ENCODE assay signal across 14 cellular contexts in genomic region chr1:47785561-47786271, GRCh38.
DNase-seq lines count a peak whose midpoint lies in the region; ATAC-seq, FAIRE-seq and TF ChIP-seq lines count a peak whose summit lies in the region.
"Had no signal": no experiment of that assay in that cellular context is flagged by ENCODE, and none has a peak within 500 bp of the region (broad histone marks: within the 10 kb centered on the region; RNA-seq: fewer than 3 reads in every experiment).

No MANE protein-coding gene starts in this region.

- peak; percentile 81 for TF ChIP-seq RAD21 in HepG2 (CRISPR knock-in tag; IDR thresholded peaks at IDR 0.05)

- no peaks in the 10 kb centered on the region for H3K4me1 Mint-ChIP-seq in natural killer cell treated with Interleukin-12 subunit alpha and Interleukin-12 subunit beta and Interleukin-15 and Interleukin-18, amount 100 ng/mL, for 72 hours (ENCODE audit: low read depth in 2 of 2)
- H3K4me1 Mint-ChIP-seq in natural killer cell (no peaks in the 10 kb centered on the region), endodermal cell (no peaks in the 10 kb centered on the region)
- no peaks in the 10 kb centered on the region for H3K4me1 Mint-ChIP-seq in stimulated activated effector memory CD8-positive, alpha-beta T cell treated with anti-CD3 and anti-CD28 coated beads, Interleukin-12 subunit alpha, Interleukin-12 subunit beta, amount 100 ng/mL, for 72 hours
- H3K4me1 Mint-ChIP-seq: activated naive CD8-positive, alpha-beta T cell treated with anti-CD3 and anti-CD28 coated beads for 36 hours; B cell; stimulated activated memory B cell treated with anti-CD40 and anti-IgM and Interleukin-4, amounts not matched to agents 10 μg/mL and 1 μg/mL and 100 μg/mL, for 72 hours had no signal

- in situ Hi-C loops in HepG2 (cut with HindIII; ENCODE audit: extremely low pct_ligation_motif_present, low pct_unique_long_range_greater_than_20kb) = no loop called here

- BruUV-seq in HepG2 (replicated peaks; lab: Mats Ljungman, UMichigan) = no TSS peak

- H3K9ac ChIP-seq in endodermal cell (ENCODE audit: extremely low read depth, low read length, poor library complexity, severe bottlenecking) (no peak overlapping the region), HepG2 (ENCODE audit: insufficient read depth, low read depth, low read length) (peak overlapping the region; percentile 19; the same call in 1 of the 2 replicates)

- H3K4me3 Mint-ChIP-seq in natural killer cell treated with Interleukin-12 subunit alpha and Interleukin-12 subunit beta and Interleukin-15 and Interleukin-18, amount 100 ng/mL, for 72 hours = no peak overlapping the region
- H3K4me3 Mint-ChIP-seq in natural killer cell (no peak overlapping the region), endodermal cell (no peak overlapping the region)
- H3K4me3 Mint-ChIP-seq in stimulated activated effector memory CD8-positive, alpha-beta T cell treated with anti-CD3 and anti-CD28 coated beads, Interleukin-12 subunit alpha, Interleukin-12 subunit beta, amount 100 ng/mL, for 72 hours = no peak overlapping the region
- H3K4me3 Mint-ChIP-seq: activated naive CD8-positive, alpha-beta T cell treated with anti-CD3 and anti-CD28 coated beads for 36 hours; B cell; stimulated activated memory B cell treated with anti-CD40 and anti-IgM and Interleukin-4, amounts not matched to agents 10 μg/mL and 1 μg/mL and 100 μg/mL, for 72 hours had no signal

- no peak for TF ChIP-seq EP300 in HepG2 (IDR thresholded peaks at IDR 0.05; ENCODE audit: low read depth in 2 of 2, low read length in 2 of 2)
- no peak for TF ChIP-seq EP300 in HepG2 (CRISPR knock-in tag; IDR thresholded peaks at IDR 0.05; ENCODE audit: borderline replicate concordance)

- H3K4me2 ChIP-seq in HepG2 (ENCODE audit: low read depth, low read length) = peak overlapping the region; percentile 53

- ATAC-seq in natural killer cell treated with Interleukin-12 subunit alpha and Interleukin-12 subunit beta and Interleukin-15 and Interleukin-18, amount 100 ng/mL, for 72 hours = peak; percentile 6 to 21
- no peak for ATAC-seq in natural killer cell
- ATAC-seq in HepG2 = peak; percentile 86
- no peak for ATAC-seq in stimulated activated effector memory CD8-positive, alpha-beta T cell treated with anti-CD3 and anti-CD28 coated beads, Interleukin-12 subunit alpha, Interleukin-12 subunit beta, amount 100 ng/mL, for 72 hours
- ATAC-seq in GM21528 (IDR thresholded peaks at IDR 0.05; ENCODE audit: low FRiP score, unreplicated experiment) = no peak
- ATAC-seq: stimulated activated memory B cell treated with anti-CD40 and anti-IgM and Interleukin-4, amounts not matched to agents 10 μg/mL and 1 μg/mL and 100 μg/mL, for 72 hours had no signal

- H3K4me1 ChIP-seq in endodermal cell (ENCODE audit: control insufficient read depth, insufficient read depth, low read length) (peaks cover 4% of the 10 kb centered on the region), HepG2 (ENCODE audit: insufficient read depth, low read length) (peaks cover 57% of the 10 kb centered on the region)

- TF ChIP-seq POLR2A in HepG2 (IDR thresholded peaks at IDR 0.05; ENCODE audit: insufficient read depth in 1 of 2, low read depth in 2 of 2, low read length in 2 of 2) = no peak

- H3K27ac Mint-ChIP-seq in natural killer cell treated with Interleukin-12 subunit alpha and Interleukin-12 subunit beta and Interleukin-15 and Interleukin-18, amount 100 ng/mL, for 72 hours = no peak overlapping the region
- H3K27ac Mint-ChIP-seq in natural killer cell = no peak overlapping the region
- H3K27ac Mint-ChIP-seq in endodermal cell = no peak overlapping the region
- no peak overlapping the region for H3K27ac Mint-ChIP-seq in stimulated activated effector memory CD8-positive, alpha-beta T cell treated with anti-CD3 and anti-CD28 coated beads, Interleukin-12 subunit alpha, Interleukin-12 subunit beta, amount 100 ng/mL, for 72 hours
- H3K27ac Mint-ChIP-seq: activated naive CD8-positive, alpha-beta T cell treated with anti-CD3 and anti-CD28 coated beads for 36 hours; B cell; stimulated activated memory B cell treated with anti-CD40 and anti-IgM and Interleukin-4, amounts not matched to agents 10 μg/mL and 1 μg/mL and 100 μg/mL, for 72 hours had no signal

- intact Hi-C loops in natural killer cell (cut with micrococcal nuclease) = no loop called here
- intact Hi-C loops in HepG2 (cut with micrococcal nuclease; ENCODE audit: unreplicated experiment) = loop anchor here (1.0 to 10.0 kb wide), 2 partner anchors 89 to 146 kb away; no protein-coding TSS in a partner anchor

- POLR2A ChIA-PET in HepG2 (lab: Yijun Ruan, JAX) = interaction anchor here (1.3 kb wide), 2 partner anchors 127 to 133 kb away, joined by 4 to 11 read pairs; no protein-coding TSS in a partner anchor

- H4K20me1 ChIP-seq in HepG2 (ENCODE audit: insufficient read depth, low read length) = no peaks in the 10 kb centered on the region

- WGBS in endodermal cell (ENCODE audit: insufficient coverage in 1 of 2, insufficient read length in 1 of 2), 2 experiments = 81 to 91% methylated on average over 7 to 10 of the region's 10 CpGs
- WGBS in HepG2 (ENCODE audit: low lambda C conversion rate) = 92% methylated on average over 3 of the region's 10 CpGs

- no peak for TF ChIP-seq CTCF in natural killer cell (IDR thresholded peaks at IDR 0.05)
- peak; percentile 75 for TF ChIP-seq CTCF in endodermal cell (conservative IDR thresholded peaks at IDR 0.05)
- TF ChIP-seq CTCF in HepG2 (CRISPR knock-in tag; IDR thresholded peaks at IDR 0.05) = peak; percentile 84

- no peaks in the 10 kb centered on the region for H3K79me2 ChIP-seq in HepG2 (ENCODE audit: insufficient read depth, low read length)

- H3K4me3 ChIP-seq in endodermal cell (ENCODE audit: low read length) (no peak overlapping the region), HepG2 (replicated peaks in 1 of 3; ENCODE audit: insufficient read depth in 1 of 3, low read depth in 2 of 3, low read length in 3 of 3) (peak overlapping the region in 1 of 3 experiments; percentile 30; a peak in 2 of 6 replicates)

- no peaks in the 10 kb centered on the region for H3K9me3 ChIP-seq in endodermal cell (ENCODE audit: control insufficient read depth, low read length)
- no peaks in the 10 kb centered on the region for H3K9me3 ChIP-seq in HepG2 (ENCODE audit: low read length)

- CTCF ChIA-PET in HepG2 (lab: Yijun Ruan, JAX; ENCODE audit: low intra/inter-chr PET ratio, low total read pairs) = interaction anchor here (1.9 kb wide), 1 partner anchor 145 kb away, joined by 20 read pairs; no protein-coding TSS in a partner anchor

- H3K27me3 Mint-ChIP-seq in natural killer cell treated with Interleukin-12 subunit alpha and Interleukin-12 subunit beta and Interleukin-15 and Interleukin-18, amount 100 ng/mL, for 72 hours = peaks cover 9 to 23% of the 10 kb centered on the region in 2 donors
- H3K27me3 Mint-ChIP-seq in natural killer cell (ENCODE audit: low read depth in 2 of 2) (peaks cover 0 to 12% of the 10 kb centered on the region in 2 donors), endodermal cell (ENCODE audit: insufficient read depth) (no peaks in the 10 kb centered on the region)
- H3K27me3 Mint-ChIP-seq: activated naive CD8-positive, alpha-beta T cell treated with anti-CD3 and anti-CD28 coated beads for 36 hours had no signal

- H2AFZ ChIP-seq in HepG2 (ENCODE audit: low read length) = no peak overlapping the region

- no peak for DNase-seq in natural killer cell treated with Interleukin-12 subunit alpha and Interleukin-12 subunit beta and Interleukin-15 and Interleukin-18, amount 100 ng/mL, for 72 hours (ENCODE audit: low spot score)
- no peak for DNase-seq in natural killer cell
- peak; percentile 81 for DNase-seq in endodermal cell
- peak; percentile 41 for DNase-seq in HepG2 (ENCODE audit: low spot score)
- no peak for DNase-seq in activated gamma-delta T cell treated with Interleukin-2 at 50 U/mL for 16 hours
- DNase-seq in stimulated activated effector memory CD8-positive, alpha-beta T cell treated with anti-CD3 and anti-CD28 coated beads, Interleukin-12 subunit alpha, Interleukin-12 subunit beta, amount 100 ng/mL, for 72 hours (ENCODE audit: low spot score in 2 of 2) = no peak
- no peak for DNase-seq in occipital lobe (lab: John Stamatoyannopoulos, UW)
- DNase-seq: activated CD4-positive, alpha-beta T cell treated with anti-CD3 and anti-CD28 coated beads for 4 hours; activated naive CD8-positive, alpha-beta T cell treated with anti-CD3 and anti-CD28 coated beads for 36 hours; erythroblast; NCI-H2081 had no signal

- peak; percentile 51 for FAIRE-seq in HepG2 (lab: Jason Lieb, UNC)

- no peaks in the 10 kb centered on the region for H3K27me3 ChIP-seq in endodermal cell (ENCODE audit: control insufficient read depth, insufficient read depth, low read length, poor library complexity, severe bottlenecking)
- H3K27me3 ChIP-seq in HepG2 (ENCODE audit: control insufficient read depth in 1 of 2, insufficient read depth in 2 of 2, low read length in 2 of 2) = peaks cover 0 to 1% of the 10 kb centered on the region in 2 experiments; a peak in 1 of 5 replicates

- no peaks in the 10 kb centered on the region for H3K36me3 Mint-ChIP-seq in natural killer cell treated with Interleukin-12 subunit alpha and Interleukin-12 subunit beta and Interleukin-15 and Interleukin-18, amount 100 ng/mL, for 72 hours
- H3K36me3 Mint-ChIP-seq in natural killer cell (no peaks in the 10 kb centered on the region), endodermal cell (ENCODE audit: low read depth) (peaks cover 47% of the 10 kb centered on the region)
- H3K36me3 Mint-ChIP-seq in stimulated activated effector memory CD8-positive, alpha-beta T cell treated with anti-CD3 and anti-CD28 coated beads, Interleukin-12 subunit alpha, Interleukin-12 subunit beta, amount 100 ng/mL, for 72 hours = no peaks in the 10 kb centered on the region
- H3K36me3 Mint-ChIP-seq: activated naive CD8-positive, alpha-beta T cell treated with anti-CD3 and anti-CD28 coated beads for 36 hours; stimulated activated memory B cell treated with anti-CD40 and anti-IgM and Interleukin-4, amounts not matched to agents 10 μg/mL and 1 μg/mL and 100 μg/mL, for 72 hours had no signal

- H3K36me3 ChIP-seq in endodermal cell (ENCODE audit: control insufficient read depth, insufficient read depth, low read length) (peaks cover 55% of the 10 kb centered on the region), HepG2 (replicated peaks in 1 of 2; ENCODE audit: control insufficient read depth in 1 of 2, insufficient read depth in 2 of 2, low read length in 2 of 2) (no peaks in the 10 kb centered on the region)

- no peak overlapping the region for H3K27ac ChIP-seq in endodermal cell (ENCODE audit: low read depth, low read length)
- H3K27ac ChIP-seq in HepG2 (ENCODE audit: extremely low read length, insufficient read depth, low read length) = no peak overlapping the region

- H3K9me3 Mint-ChIP-seq in natural killer cell treated with Interleukin-12 subunit alpha and Interleukin-12 subunit beta and Interleukin-15 and Interleukin-18, amount 100 ng/mL, for 72 hours = no peaks in the 10 kb centered on the region
- H3K9me3 Mint-ChIP-seq in natural killer cell (no peaks in the 10 kb centered on the region), endodermal cell (no peaks in the 10 kb centered on the region)
- H3K9me3 Mint-ChIP-seq in stimulated activated effector memory CD8-positive, alpha-beta T cell treated with anti-CD3 and anti-CD28 coated beads, Interleukin-12 subunit alpha, Interleukin-12 subunit beta, amount 100 ng/mL, for 72 hours = no peaks in the 10 kb centered on the region
- H3K9me3 Mint-ChIP-seq: activated naive CD8-positive, alpha-beta T cell treated with anti-CD3 and anti-CD28 coated beads for 36 hours; stimulated activated memory B cell treated with anti-CD40 and anti-IgM and Interleukin-4, amounts not matched to agents 10 μg/mL and 1 μg/mL and 100 μg/mL, for 72 hours had no signal

Comparison
In these comparisons a context has a peak if more than half of its experiments do, and no peak if none do; other contexts are left out.
1. ATAC-seq: peak in natural killer cell treated with Interleukin-12 subunit alpha and Interleukin-12 subunit beta and Interleukin-15 and Interleukin-18, amount 100 ng/mL, for 72 hours (2 of 2) and HepG2 (single experiment); none in natural killer cell (0 of 3), stimulated activated effector memory CD8-positive, alpha-beta T cell treated with anti-CD3 and anti-CD28 coated beads, Interleukin-12 subunit alpha, Interleukin-12 subunit beta, amount 100 ng/mL, for 72 hours (single experiment) and GM21528 (single experiment).
2. DNase-seq: peak in endodermal cell (single experiment) and HepG2 (single experiment); none in natural killer cell treated with Interleukin-12 subunit alpha and Interleukin-12 subunit beta and Interleukin-15 and Interleukin-18, amount 100 ng/mL, for 72 hours (single experiment), natural killer cell (single experiment), activated gamma-delta T cell treated with Interleukin-2 at 50 U/mL for 16 hours (single experiment), stimulated activated effector memory CD8-positive, alpha-beta T cell treated with anti-CD3 and anti-CD28 coated beads, Interleukin-12 subunit alpha, Interleukin-12 subunit beta, amount 100 ng/mL, for 72 hours (0 of 2) and occipital lobe (single experiment).